ENCODE assay signal across 14 cellular contexts in genomic region chr10:24349379-24350110, GRCh38.
A peak's percentile ranks its signal among the peaks of the same experiment; 100 is the strongest.
DNase-seq lines count a peak whose midpoint lies in the region; ATAC-seq, FAIRE-seq and TF ChIP-seq lines count a peak whose summit lies in the region.
"Had no signal": no experiment of that assay in that cellular context is flagged by ENCODE, and none has a peak within 500 bp of the region (broad histone marks: within the 10 kb centered on the region; RNA-seq: fewer than 3 reads in every experiment).

No MANE protein-coding gene starts in this region.

- no peak overlapping the region for H3K4me3 ChIP-seq in upper lobe of left lung
- H3K4me3 ChIP-seq: mucosa of descending colon had no signal

- TF ChIP-seq EP300 in upper lobe of left lung (IDR thresholded peaks at IDR 0.05), result no peak

- no peaks in the 10 kb centered on the region for H3K27me3 Mint-ChIP-seq in progenitor cell of endocrine pancreas
- H3K27me3 Mint-ChIP-seq: stimulated activated naive CD8-positive, alpha-beta T cell treated with anti-CD3 and anti-CD28 coated beads, Interleukin-15, Interleukin-2, amounts not matched to agents 100 ng/mL and 50 ng/mL, for 24 hours had no signal

- H3K27me3 ChIP-seq in upper lobe of left lung, result no peaks in the 10 kb centered on the region

- H3K27ac ChIP-seq in upper lobe of left lung, result peak overlapping the region in 1 of 4 donors; percentile 4

- H3K9me3 Mint-ChIP-seq in progenitor cell of endocrine pancreas (ENCODE audit: low read depth), result no peaks in the 10 kb centered on the region
- H3K9me3 Mint-ChIP-seq: activated naive CD8-positive, alpha-beta T cell treated with anti-CD3 and anti-CD28 coated beads, Interleukin-2, amount 10 ng/mL, durations not matched to agents 7 days and 5 days; stimulated activated naive CD8-positive, alpha-beta T cell treated with anti-CD3 and anti-CD28 coated beads, Interleukin-15, Interleukin-2, amounts not matched to agents 100 ng/mL and 50 ng/mL, for 24 hours had no signal

- H3K4me1 ChIP-seq in upper lobe of left lung, result peaks cover 0 to 14% (median 3%) of the 10 kb centered on the region in 4 donors

- TF ChIP-seq POLR2A in GM12892 (IDR thresholded peaks at IDR 0.05; ENCODE audit: low read depth, low read length) (no peak), upper lobe of left lung (IDR thresholded peaks at IDR 0.05) (no peak)

- H3K4me3 Mint-ChIP-seq in progenitor cell of endocrine pancreas (ENCODE audit: low read depth), result no peak overlapping the region
- H3K4me3 Mint-ChIP-seq: activated naive CD8-positive, alpha-beta T cell treated with anti-CD3 and anti-CD28 coated beads, Interleukin-2, amount 10 ng/mL, durations not matched to agents 7 days and 5 days; CD4-positive, CD25-positive, alpha-beta regulatory T cell; stimulated activated naive CD8-positive, alpha-beta T cell treated with anti-CD3 and anti-CD28 coated beads, Interleukin-15, Interleukin-2, amounts not matched to agents 100 ng/mL and 50 ng/mL, for 24 hours had no signal

- WGBS in upper lobe of left lung, 2 donors, result 56 to 70% methylated on average over 4 of the region's 4 CpGs

- peak; percentile 36 for FAIRE-seq in GM12892 (lab: Jason Lieb, UNC)

- no peak for ATAC-seq in upper lobe of left lung (ENCODE audit: low FRiP score in 2 of 2)
- ATAC-seq: mucosa of descending colon had no signal

- DNase-seq in GM12892 (ENCODE audit: insufficient read length) (no peak), RPMI7951 (ENCODE audit: low read depth) (peak; percentile 87), dermis microvascular lymphatic vessel endothelial cell (ENCODE audit: low read depth in 2 of 2) (peak; percentile 14 to 28), progenitor cell of endocrine pancreas (ENCODE audit: low spot score, unreplicated experiment) (no peak), NCI-H82 treated with DMSO at 0.1 percent for 48 hours (lab: John Stamatoyannopoulos, UW; ENCODE audit: unreplicated experiment) (no peak), upper lobe of left lung (no peak), GM19240 (ENCODE audit: insufficient read length, low spot score) (no peak), hepatic stellate cell (ENCODE audit: low spot score) (no peak)
- DNase-seq: activated naive CD8-positive, alpha-beta T cell treated with anti-CD3 and anti-CD28 coated beads, Interleukin-2, amount 10 ng/mL, durations not matched to agents 7 days and 5 days; CD4-positive, CD25-positive, alpha-beta regulatory T cell; effector CD4-positive, alpha-beta T cell; mucosa of descending colon; NCI-H2107 had no signal

- no peaks in the 10 kb centered on the region for H3K9me3 ChIP-seq in upper lobe of left lung
- H3K9me3 ChIP-seq: mucosa of descending colon had no signal

- peaks cover 11% of the 10 kb centered on the region for H3K36me3 Mint-ChIP-seq in progenitor cell of endocrine pancreas (ENCODE audit: insufficient read depth)
- H3K36me3 Mint-ChIP-seq: activated naive CD8-positive, alpha-beta T cell treated with anti-CD3 and anti-CD28 coated beads, Interleukin-2, amount 10 ng/mL, durations not matched to agents 7 days and 5 days; CD4-positive, CD25-positive, alpha-beta regulatory T cell had no signal

- no peak for TF ChIP-seq CTCF in progenitor cell of endocrine pancreas (IDR thresholded peaks at IDR 0.05; ENCODE audit: unreplicated experiment)
- no peak for TF ChIP-seq CTCF in upper lobe of left lung (IDR thresholded peaks at IDR 0.05)

- H3K27ac Mint-ChIP-seq in progenitor cell of endocrine pancreas, result peak overlapping the region; percentile 17
- H3K27ac Mint-ChIP-seq: activated naive CD8-positive, alpha-beta T cell treated with anti-CD3 and anti-CD28 coated beads, Interleukin-2, amount 10 ng/mL, durations not matched to agents 7 days and 5 days; CD4-positive, CD25-positive, alpha-beta regulatory T cell; stimulated activated naive CD8-positive, alpha-beta T cell treated with anti-CD3 and anti-CD28 coated beads, Interleukin-15, Interleukin-2, amounts not matched to agents 100 ng/mL and 50 ng/mL, for 24 hours had no signal

- no peaks in the 10 kb centered on the region for H3K36me3 ChIP-seq in upper lobe of left lung

- peaks cover 38% of the 10 kb centered on the region for H3K4me1 Mint-ChIP-seq in progenitor cell of endocrine pancreas (ENCODE audit: low read depth)
- H3K4me1 Mint-ChIP-seq: CD4-positive, CD25-positive, alpha-beta regulatory T cell had no signal

Comparison
In these comparisons a context has a peak if more than half of its experiments do, and no peak if none do; other contexts are left out.
1. DNase-seq: peak in RPMI7951 (single experiment) and dermis microvascular lymphatic vessel endothelial cell (2 of 2); none in GM12892 (single experiment), progenitor cell of endocrine pancreas (single experiment), NCI-H82 treated with DMSO at 0.1 percent for 48 hours (single experiment), upper lobe of left lung (0 of 2), GM19240 (single experiment) and hepatic stellate cell (single experiment).